In the genomic region with DNA sequence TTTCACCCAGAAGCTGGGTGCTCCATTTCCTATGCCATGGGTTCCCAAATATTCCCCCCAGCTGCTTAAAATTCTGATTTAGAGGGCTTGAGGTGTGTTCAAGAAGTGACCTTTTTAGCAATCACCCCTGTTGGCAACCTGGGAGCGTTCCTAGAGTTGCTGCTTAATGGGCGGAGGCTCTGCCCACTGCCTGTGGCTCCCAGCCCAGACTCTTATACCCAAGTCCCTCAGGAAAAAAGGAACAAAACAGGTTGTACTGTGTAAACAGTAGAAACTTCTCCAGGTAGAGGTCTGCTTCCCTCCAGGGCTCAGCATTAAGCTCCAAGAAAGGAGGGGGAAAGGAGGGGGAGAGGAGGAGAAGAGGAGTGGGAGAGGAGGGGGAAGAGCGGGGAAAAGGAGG, we compare ENCODE assay signal across 34 cellular contexts. TPM values are rescaled to one million over a fixed set of nuclear protein-coding genes. Genes with fewer than 3 reads are reported as not detected.
DNase-seq lines count a peak whose midpoint lies in the region; ATAC-seq, FAIRE-seq and TF ChIP-seq lines count a peak whose summit lies in the region.
"Had no signal": no experiment of that assay in that cellular context is flagged by ENCODE, and none has a peak within 500 bp of the region (broad histone marks: within the 10 kb centered on the region; RNA-seq: fewer than 3 reads in every experiment).

No MANE protein-coding gene starts in this region.

- H3K4me1 ChIP-seq in colonic mucosa: peaks cover 10% of the 10 kb centered on the region
- H3K4me1 ChIP-seq in pancreas: peaks cover 36 to 40% (median 38%) of the 10 kb centered on the region in 3 donors
- H3K4me1 ChIP-seq in upper lobe of right lung: peaks cover 15% of the 10 kb centered on the region
- H3K4me1 ChIP-seq: SJCRH30 had no signal

- H3K9ac ChIP-seq in colonic mucosa (ENCODE audit: low read depth in 2 of 2, low read length in 2 of 2): no peak overlapping the region

- H3K9me3 ChIP-seq in colonic mucosa: no peaks in the 10 kb centered on the region
- H3K9me3 ChIP-seq in pancreas: no peaks in the 10 kb centered on the region
- H3K9me3 ChIP-seq in upper lobe of right lung: no peaks in the 10 kb centered on the region
- H3K9me3 ChIP-seq: SJCRH30, vagina had no signal

- H3K4me3 Mint-ChIP-seq in stimulated activated naive CD8-positive, alpha-beta T cell treated with anti-CD3 and anti-CD28 coated beads, Interleukin-15, amount 100 ng/mL, for 72 hours: no peak overlapping the region
- H3K4me3 Mint-ChIP-seq: activated CD4-positive, alpha-beta T cell treated with anti-CD3 and anti-CD28 coated beads, Interleukin-2, amount 10 ng/mL, durations not matched to agents 24 days and 14 days; activated naive CD8-positive, alpha-beta T cell treated with anti-CD3 and anti-CD28 coated beads for 36 hours; CD4-positive, alpha-beta memory T cell; endodermal cell; nephron had no signal

- no peak overlapping the region for H3K27ac Mint-ChIP-seq in stimulated activated naive CD8-positive, alpha-beta T cell treated with anti-CD3 and anti-CD28 coated beads, Interleukin-15, amount 100 ng/mL, for 72 hours
- H3K27ac Mint-ChIP-seq: activated CD4-positive, alpha-beta T cell treated with anti-CD3 and anti-CD28 coated beads, Interleukin-2, amount 10 ng/mL, durations not matched to agents 24 days and 14 days; activated naive CD8-positive, alpha-beta T cell treated with anti-CD3 and anti-CD28 coated beads for 36 hours; CD4-positive, alpha-beta memory T cell; endodermal cell; nephron had no signal

- H3K27ac ChIP-seq in colonic mucosa: peak overlapping the region; percentile 71
- H3K27ac ChIP-seq in pancreas: peak overlapping the region; percentile 39 to 82 (median 68)
- H3K27ac ChIP-seq in upper lobe of right lung: no peak overlapping the region
- H3K27ac ChIP-seq in dorsolateral prefrontal cortex: no peak overlapping the region
- H3K27ac ChIP-seq: coronary artery, SJCRH30, skin epidermis, vagina, WERI-Rb-1 had no signal

- H3K4me1 Mint-ChIP-seq in stimulated activated naive CD8-positive, alpha-beta T cell treated with anti-CD3 and anti-CD28 coated beads, Interleukin-15, amount 100 ng/mL, for 72 hours: no peaks in the 10 kb centered on the region
- H3K4me1 Mint-ChIP-seq: activated CD4-positive, alpha-beta T cell treated with anti-CD3 and anti-CD28 coated beads, Interleukin-2, amount 10 ng/mL, durations not matched to agents 24 days and 14 days; activated naive CD8-positive, alpha-beta T cell treated with anti-CD3 and anti-CD28 coated beads for 36 hours; endodermal cell; nephron had no signal

- no peaks in the 10 kb centered on the region for H3K9me3 Mint-ChIP-seq in stimulated activated naive CD8-positive, alpha-beta T cell treated with anti-CD3 and anti-CD28 coated beads, Interleukin-15, amount 100 ng/mL, for 72 hours
- H3K9me3 Mint-ChIP-seq: activated CD4-positive, alpha-beta T cell treated with anti-CD3 and anti-CD28 coated beads, Interleukin-2, amount 10 ng/mL, durations not matched to agents 24 days and 14 days; activated naive CD8-positive, alpha-beta T cell treated with anti-CD3 and anti-CD28 coated beads for 36 hours; CD4-positive, alpha-beta memory T cell; endodermal cell; nephron had no signal

- H3K36me3 ChIP-seq in colonic mucosa: no peaks in the 10 kb centered on the region
- no peaks in the 10 kb centered on the region for H3K36me3 ChIP-seq in pancreas
- H3K36me3 ChIP-seq in upper lobe of right lung: no peaks in the 10 kb centered on the region
- H3K36me3 ChIP-seq: SJCRH30, vagina, WERI-Rb-1 had no signal

- H3K27me3 Mint-ChIP-seq in stimulated activated naive CD8-positive, alpha-beta T cell treated with anti-CD3 and anti-CD28 coated beads, Interleukin-15, amount 100 ng/mL, for 72 hours: peaks cover 49% of the 10 kb centered on the region
- H3K27me3 Mint-ChIP-seq: activated naive CD8-positive, alpha-beta T cell treated with anti-CD3 and anti-CD28 coated beads for 36 hours; CD4-positive, alpha-beta memory T cell had no signal

- DNase-seq in activated effector memory CD4-positive, alpha-beta T cell treated with anti-CD3 and anti-CD28 coated beads, Interleukin-2, amount 50 U/mL, for 16 hours: peak; percentile 43
- no peak for DNase-seq in activated effector memory CD4-positive, alpha-beta T cell treated with Interleukin-2 at 50 U/mL for 16 hours
- DNase-seq in colonic mucosa (peak; percentile 56), pancreas (peak in 4 of 6 donors; percentile 74 to 78 (median 76)), upper lobe of right lung (peak; percentile 80), dorsolateral prefrontal cortex (no peak), RCC 7860 (ENCODE audit: low spot score) (no peak)
- DNase-seq in stimulated activated naive CD8-positive, alpha-beta T cell treated with anti-CD3 and anti-CD28 coated beads, Interleukin-15, amount 100 ng/mL, for 72 hours: no peak
- DNase-seq: activated CD4-positive, alpha-beta T cell treated with anti-CD3 and anti-CD28 coated beads, Interleukin-2, amount 10 ng/mL, durations not matched to agents 24 days and 14 days; activated CD8-positive, alpha-beta memory T cell treated with anti-CD3 and anti-CD28 coated beads for 24 hours; activated gamma-delta T cell; activated naive CD8-positive, alpha-beta T cell treated with anti-CD3 and anti-CD28 coated beads for 36 hours; activated T-cell treated with anti-CD3 and anti-CD28 coated beads for 4 hours; anterior cingulate cortex; CD4-positive, alpha-beta memory T cell; GOT3; NCI-H1092 treated with DMSO at 0.1 percent for 48 hours; NCI-H187; NCI-H2171 treated with DMSO at 0.1 percent for 48 hours; NCI-H510A; NK-92 treated with Interleukin-12 subunit alpha and Interleukin-12 subunit beta, amount 100 ng/mL, for 24 hours; retina; SJCRH30; stimulated activated naive CD4-positive, alpha-beta T cell; T1000; WERI-Rb-1 had no signal

- no peak for TF ChIP-seq CTCF in colonic mucosa (IDR thresholded peaks at IDR 0.05)
- TF ChIP-seq CTCF in pancreas (IDR thresholded peaks at IDR 0.05): no peak
- TF ChIP-seq CTCF in upper lobe of right lung (IDR thresholded peaks at IDR 0.05): no peak
- TF ChIP-seq CTCF in dorsolateral prefrontal cortex (IDR thresholded peaks at IDR 0.05 in 54 of 56, conservative IDR thresholded peaks at IDR 0.05 in 2 of 56; ENCODE audit: low read depth in 1 of 56, partially characterized antibody in 56 of 56): no peak

- intact Hi-C loops in colonic mucosa (cut with DNase I): no loop called here
- intact Hi-C loops in pancreas (cut with DNase I): loop anchor here in 1 of 3 donors (10.0 kb wide), 1 partner anchor 56 kb away; no protein-coding TSS in a partner anchor
- intact Hi-C loops in upper lobe of right lung (cut with DNase I): no loop called here
- intact Hi-C loops in dorsolateral prefrontal cortex (cut with DNase I): no loop called here

- H3K27me3 ChIP-seq in colonic mucosa: no peaks in the 10 kb centered on the region
- H3K27me3 ChIP-seq in pancreas: no peaks in the 10 kb centered on the region
- H3K27me3 ChIP-seq in upper lobe of right lung: no peaks in the 10 kb centered on the region
- peaks cover 0 to 5% (median 0%) of the 10 kb centered on the region in 45 donors for H3K27me3 ChIP-seq in dorsolateral prefrontal cortex
- H3K27me3 ChIP-seq: SJCRH30, vagina had no signal

- no peak overlapping the region for H3K4me3 ChIP-seq in colonic mucosa
- no peak overlapping the region for H3K4me3 ChIP-seq in pancreas
- no peak overlapping the region for H3K4me3 ChIP-seq in upper lobe of right lung
- no peak overlapping the region for H3K4me3 ChIP-seq in dorsolateral prefrontal cortex
- H3K4me3 ChIP-seq: coronary artery, K562, SJCRH30, skin epidermis, vagina had no signal

- ATAC-seq in pancreas (peak; percentile 82 to 87 (median 86)), upper lobe of right lung (peak; percentile 87)
- ATAC-seq in stimulated activated naive CD8-positive, alpha-beta T cell treated with anti-CD3 and anti-CD28 coated beads, Interleukin-15, amount 100 ng/mL, for 72 hours: no peak
- ATAC-seq: Panc1 had no signal

- WGBS in pancreas, 2 donors: 10 to 36% methylated on average over 3 of the region's 3 CpGs

- FAIRE-seq in pancreas (lab: Jason Lieb, UNC) (no peak), RCC 7860 (lab: Jason Lieb, UNC) (no peak)
- FAIRE-seq: GM12892, K562 had no signal

RNA-seq across cellular contexts. Expression of gene TENT5C, which starts 14.6 kb away (rescaled TPM):
- total RNA-seq in colonic mucosa: 10 to 100 TPM; 40.7 to 58.5 TPM
- total RNA-seq in pancreas: 10 to 100 TPM; 21.5 to 68.1 (median 38.3) TPM
- polyA plus RNA-seq in pancreas: 10 to 100 TPM in 1 of 2 donors, 1 to 10 TPM in 1; 6.7 to 19.1 TPM
- total RNA-seq in upper lobe of right lung: 13.7 TPM
- total RNA-seq in dorsolateral prefrontal cortex: 1 to 10 TPM in 68 of 120 experiments, under 1 TPM in 52; 0.36 to 7.0 (median 1.1) TPM

Comparison
In these comparisons a context has a peak if more than half of its experiments do, and no peak if none do; other contexts are left out.
1. DNase-seq: peak in activated effector memory CD4-positive, alpha-beta T cell treated with anti-CD3 and anti-CD28 coated beads, Interleukin-2, amount 50 U/mL, for 16 hours (single experiment), colonic mucosa (single experiment), pancreas (4 of 6) and upper lobe of right lung (single experiment); none in activated effector memory CD4-positive, alpha-beta T cell treated with Interleukin-2 at 50 U/mL for 16 hours (single experiment), stimulated activated naive CD8-positive, alpha-beta T cell treated with anti-CD3 and anti-CD28 coated beads, Interleukin-15, amount 100 ng/mL, for 72 hours (0 of 2), dorsolateral prefrontal cortex (0 of 10) and RCC 7860 (single experiment).
2. H3K27ac ChIP-seq: peak in colonic mucosa (single experiment) and pancreas (4 of 4); none in upper lobe of right lung (single experiment) and dorsolateral prefrontal cortex (0 of 59).